ENCODE assay signal across 10 cellular contexts in the genomic region with DNA sequence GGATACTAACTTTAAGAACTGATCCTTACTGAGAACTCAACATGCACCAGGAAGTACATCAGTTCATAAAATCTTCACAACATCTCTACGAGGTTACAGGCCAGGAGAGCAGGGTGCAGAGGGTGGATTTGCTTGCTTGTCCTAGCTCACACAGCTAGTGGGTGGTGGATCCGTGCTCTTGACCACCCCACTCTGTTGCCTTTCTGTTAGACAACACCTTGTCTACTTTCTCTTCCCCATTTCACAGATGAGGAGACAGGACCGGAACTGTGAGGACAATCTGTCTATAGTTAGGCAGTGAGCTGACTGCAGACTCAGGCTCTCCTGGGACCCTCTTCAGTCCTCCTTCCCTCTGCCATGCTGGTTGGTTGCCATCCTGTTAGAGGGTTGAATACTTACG.
DNase-seq lines count a peak whose midpoint lies in the region; ATAC-seq and TF ChIP-seq lines count a peak whose summit lies in the region.
"Had no signal": no experiment of that assay in that cellular context is flagged by ENCODE, and none has a peak within 500 bp of the region (broad histone marks: within the 10 kb centered on the region; RNA-seq: fewer than 3 reads in every experiment).

No MANE protein-coding gene starts in this region.

- ATAC-seq in GM21367 (IDR thresholded peaks at IDR 0.05; ENCODE audit: unreplicated experiment) (peak; percentile 80), HG03175 (IDR thresholded peaks at IDR 0.05; ENCODE audit: unreplicated experiment) (peak; percentile 90), right cardiac atrium (no peak)

- no peak for TF ChIP-seq POLR2A in esophagus muscularis mucosa (IDR thresholded peaks at IDR 0.05; ENCODE audit: low read depth)

- H3K27me3 Mint-ChIP-seq in CD8-positive, alpha-beta memory T cell: peaks cover 4% of the 10 kb centered on the region in 2 donors

- H3K4me3 ChIP-seq in GM06990 (replicated peaks; ENCODE audit: low read depth, low read length) (no peak overlapping the region), esophagus muscularis mucosa (no peak overlapping the region), right cardiac atrium (ENCODE audit: low read length) (no peak overlapping the region)
- H3K4me3 ChIP-seq in CD8-positive, alpha-beta memory T cell (ENCODE audit: low read length): no peak overlapping the region
- H3K4me3 ChIP-seq: breast epithelium had no signal

- peaks cover 22 to 59% (median 51%) of the 10 kb centered on the region in 4 donors for H3K4me1 ChIP-seq in esophagus muscularis mucosa
- H3K4me1 ChIP-seq in CD8-positive, alpha-beta memory T cell (ENCODE audit: insufficient read depth, low read length): no peaks in the 10 kb centered on the region
- H3K4me1 ChIP-seq in right cardiac atrium (ENCODE audit: control insufficient read depth, insufficient read depth, low read length): peaks cover 22% of the 10 kb centered on the region

- DNase-seq in GM06990 (ENCODE audit: extremely low read depth, insufficient read length) (peak; percentile 64), esophagus muscularis mucosa (ENCODE audit: extremely low spot score) (no peak), right cardiac atrium (no peak), HCEC 1CT (no peak), DMS 273 (lab: John Stamatoyannopoulos, UW; ENCODE audit: unreplicated experiment) (no peak)
- DNase-seq in CD8-positive, alpha-beta memory T cell: no peak
- DNase-seq: T1000 had no signal

- intact Hi-C loops in esophagus muscularis mucosa (cut with DNase I) (loop anchor here (5.0 kb wide), 1 partner anchor 47 kb away; no protein-coding TSS in a partner anchor), right cardiac atrium (cut with DNase I) (no loop called here)

- H3K9me3 Mint-ChIP-seq in CD8-positive, alpha-beta memory T cell: no peaks in the 10 kb centered on the region

- CTCF ChIA-PET in CD8-positive, alpha-beta memory T cell (lab: Charles Lee): no interaction called here

- no peaks in the 10 kb centered on the region for H3K36me3 ChIP-seq in GM06990 (ENCODE audit: control insufficient read depth, insufficient read depth, low read length)
- no peaks in the 10 kb centered on the region for H3K36me3 ChIP-seq in esophagus muscularis mucosa
- no peaks in the 10 kb centered on the region for H3K36me3 ChIP-seq in CD8-positive, alpha-beta memory T cell (ENCODE audit: insufficient read depth, low read length)
- H3K36me3 ChIP-seq: breast epithelium had no signal

- H3K9me3 ChIP-seq in esophagus muscularis mucosa: no peaks in the 10 kb centered on the region
- H3K9me3 ChIP-seq in CD8-positive, alpha-beta memory T cell (ENCODE audit: low read length): no peaks in the 10 kb centered on the region
- no peaks in the 10 kb centered on the region for H3K9me3 ChIP-seq in right cardiac atrium (ENCODE audit: control insufficient read depth, low read length)
- H3K9me3 ChIP-seq: breast epithelium had no signal

- H3K4me1 Mint-ChIP-seq in CD8-positive, alpha-beta memory T cell: peaks cover 0 to 4% (median 2%) of the 10 kb centered on the region in 3 donors

- WGBS in esophagus muscularis mucosa: 77% methylated on average over 4 of the region's 4 CpGs
- WGBS in right cardiac atrium: 87% methylated on average over 4 of the region's 4 CpGs

- no peak for TF ChIP-seq CTCF in GM06990 (IDR thresholded peaks at IDR 0.05; ENCODE audit: insufficient read depth, low read length, poor library complexity, severe bottlenecking)
- no peak for TF ChIP-seq CTCF in esophagus muscularis mucosa (IDR thresholded peaks at IDR 0.05)

- H3K27me3 ChIP-seq in GM06990 (replicated peaks; ENCODE audit: control insufficient read depth, insufficient read depth, low read length): no peaks in the 10 kb centered on the region
- no peaks in the 10 kb centered on the region for H3K27me3 ChIP-seq in esophagus muscularis mucosa
- no peaks in the 10 kb centered on the region for H3K27me3 ChIP-seq in CD8-positive, alpha-beta memory T cell (ENCODE audit: insufficient read depth, low read length, poor library complexity, severe bottlenecking)
- H3K27me3 ChIP-seq in right cardiac atrium (ENCODE audit: control insufficient read depth, insufficient read depth): no peaks in the 10 kb centered on the region
- H3K27me3 ChIP-seq: breast epithelium had no signal

- H3K27ac ChIP-seq in esophagus muscularis mucosa (replicated peaks in 1 of 4) (peak overlapping the region in 3 of 4 donors; percentile 37 to 51 (median 44)), right cardiac atrium (ENCODE audit: low read length) (no peak overlapping the region)
- no peak overlapping the region for H3K27ac ChIP-seq in CD8-positive, alpha-beta memory T cell (ENCODE audit: low read depth, low read length)

- no peak for TF ChIP-seq EP300 in esophagus muscularis mucosa (IDR thresholded peaks at IDR 0.05)

- H3K36me3 Mint-ChIP-seq in CD8-positive, alpha-beta memory T cell: peaks cover 0 to 1% (median 0%) of the 10 kb centered on the region in 3 donors

- no peak overlapping the region for H3K4me3 Mint-ChIP-seq in CD8-positive, alpha-beta memory T cell

- H3K27ac Mint-ChIP-seq in CD8-positive, alpha-beta memory T cell: no peak overlapping the region

- POLR2A ChIA-PET in CD8-positive, alpha-beta memory T cell (lab: Charles Lee): no interaction called here

Comparison
In these comparisons a context has a peak if more than half of its experiments do, and no peak if none do; other contexts are left out.
1. ATAC-seq: peak in GM21367 (single experiment) and HG03175 (single experiment); none in right cardiac atrium (0 of 2).
2. H3K27ac ChIP-seq: peak in esophagus muscularis mucosa (3 of 4); none in CD8-positive, alpha-beta memory T cell (single experiment) and right cardiac atrium (single experiment).